16 cellular contexts compared by ENCODE assay signal in the genomic region with DNA sequence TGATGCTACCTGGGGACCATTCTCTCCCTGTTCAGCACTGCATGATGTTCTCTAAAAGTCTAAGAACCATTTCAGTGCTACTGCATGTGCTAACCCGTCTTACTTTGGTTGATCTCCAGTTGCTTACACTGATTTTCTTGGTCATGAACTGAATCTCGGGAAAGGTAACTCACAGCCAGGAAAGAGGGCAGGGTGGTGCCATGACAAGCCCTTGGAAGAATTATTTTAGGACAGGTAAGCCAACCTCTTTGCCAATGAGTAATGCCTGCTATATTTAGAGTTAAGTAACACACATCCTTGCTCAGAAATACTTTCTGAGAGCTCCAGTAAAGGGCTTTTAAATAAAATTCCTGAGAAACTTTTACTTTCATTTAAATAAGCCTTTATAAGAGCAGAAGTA.
DNase-seq lines count a peak whose midpoint lies in the region; ATAC-seq and TF ChIP-seq lines count a peak whose summit lies in the region.
"Had no signal": no experiment of that assay in that cellular context is flagged by ENCODE, and none has a peak within 500 bp of the region (broad histone marks: within the 10 kb centered on the region; RNA-seq: fewer than 3 reads in every experiment).

No MANE protein-coding gene starts in this region.

- WGBS in mesendoderm (ENCODE audit: extremely low coverage, insufficient coverage, low lambda C conversion rate) = no CpG with 5 or more reads among the region's 2 CpGs

- H4K5ac ChIP-seq in mesendoderm (ENCODE audit: low read length) = no peak overlapping the region

- no peak overlapping the region for H3K4me2 ChIP-seq in mesendoderm (ENCODE audit: low read length)

- H2AK5ac ChIP-seq in mesendoderm (ENCODE audit: low read length) = no peak overlapping the region

- in situ Hi-C loops in GM13977 (cut with MboI; ENCODE audit: low pct_unique_long_range_greater_than_20kb, low sequenced_read_pairs, unreplicated experiment) = no loop called here

- no peak for DNase-seq in RWPE2 (ENCODE audit: low spot score)
- DNase-seq in epithelial cell of esophagus (ENCODE audit: low read depth) = peak; percentile 94
- DNase-seq in mesendoderm = no peak
- no peak for DNase-seq in SJCRH30
- DNase-seq in DMS79 (lab: John Stamatoyannopoulos, UW) = no peak
- no peak for DNase-seq in epidermal melanocyte (ENCODE audit: insufficient read length, low spot score)
- DNase-seq in GM13977 (ENCODE audit: low spot score) = no peak
- DNase-seq: AML-193, HCEC 1CT, MV-4-11, NCI-H1694 treated with DMSO at 0.1 percent for 48 hours, NCI-H2107, NCI-H510A, NCI-H748 treated with DMSO at 0.1 percent for 48 hours, SIG-M5 had no signal

- no peak overlapping the region for H4K8ac ChIP-seq in mesendoderm (ENCODE audit: low read depth, low read length)

- no peak overlapping the region for H3K9ac ChIP-seq in mesendoderm (ENCODE audit: low read length)

- H2BK120ac ChIP-seq in mesendoderm (ENCODE audit: low read depth, low read length) = no peak overlapping the region

- H3K4me3 ChIP-seq in RWPE2 (ENCODE audit: severe bottlenecking) (no peak overlapping the region), epithelial cell of esophagus (ENCODE audit: low read length) (no peak overlapping the region), mesendoderm (ENCODE audit: low read length) (no peak overlapping the region), SJCRH30 (no peak overlapping the region)

- H3K36me3 ChIP-seq in RWPE2 (ENCODE audit: low read depth) = no peaks in the 10 kb centered on the region
- H3K36me3 ChIP-seq in mesendoderm (ENCODE audit: control insufficient read depth, insufficient read depth, low read length) = no peaks in the 10 kb centered on the region
- H3K36me3 ChIP-seq in SJCRH30 = no peaks in the 10 kb centered on the region

- H3K79me2 ChIP-seq in mesendoderm (ENCODE audit: control insufficient read depth, insufficient read depth, low read length) = no peaks in the 10 kb centered on the region

- H3K23ac ChIP-seq in mesendoderm (ENCODE audit: low read length) = no peak overlapping the region

- H3K27ac ChIP-seq in RWPE2 (ENCODE audit: poor library complexity, severe bottlenecking) (peak overlapping the region; percentile 53), mesendoderm (ENCODE audit: low read depth, low read length) (no peak overlapping the region), SJCRH30 (no peak overlapping the region)
- H3K27ac ChIP-seq: C4-2B had no signal

- peak; percentile 98 for ATAC-seq in RWPE2 (ENCODE audit: low read depth)

- H3K9me3 ChIP-seq in RWPE2 (ENCODE audit: severe bottlenecking) (no peaks in the 10 kb centered on the region), SJCRH30 (replicated peaks) (no peaks in the 10 kb centered on the region)

- peak overlapping the region; percentile 80 for H3K18ac ChIP-seq in mesendoderm (ENCODE audit: low read length)

- no peak overlapping the region for H3K56ac ChIP-seq in mesendoderm (ENCODE audit: low read length)

- H3K79me1 ChIP-seq in mesendoderm (ENCODE audit: low read length) = no peaks in the 10 kb centered on the region

- H3K27me3 ChIP-seq in RWPE2 (ENCODE audit: insufficient read depth, poor library complexity, severe bottlenecking) (no peaks in the 10 kb centered on the region), mesendoderm (ENCODE audit: insufficient read depth, low read length, poor library complexity) (no peaks in the 10 kb centered on the region), SJCRH30 (no peaks in the 10 kb centered on the region)

- H3K4ac ChIP-seq in mesendoderm (ENCODE audit: low read depth, low read length) = no peak overlapping the region

- TF ChIP-seq CTCF in RWPE2 (IDR thresholded peaks at IDR 0.05; ENCODE audit: poor library complexity, severe bottlenecking) (no peak), epithelial cell of esophagus (IDR thresholded peaks at IDR 0.05; ENCODE audit: insufficient read depth, low read depth, low read length, missing control alignments) (no peak), GM13977 (IDR thresholded peaks at IDR 0.05; ENCODE audit: extremely low read depth, insufficient read depth, missing control alignments) (no peak)

- H3K4me1 ChIP-seq in RWPE2 (ENCODE audit: insufficient read depth, poor library complexity, severe bottlenecking) (peaks cover 24% of the 10 kb centered on the region), mesendoderm (ENCODE audit: control insufficient read depth, low read depth, low read length) (no peaks in the 10 kb centered on the region), SJCRH30 (no peaks in the 10 kb centered on the region; the same call in 1 of the 2 replicates)

- H2BK15ac ChIP-seq in mesendoderm (replicated peaks; ENCODE audit: low read depth) = no peak overlapping the region

- H2BK5ac ChIP-seq in mesendoderm (ENCODE audit: low read length) = no peak overlapping the region
